In the genomic region with DNA sequence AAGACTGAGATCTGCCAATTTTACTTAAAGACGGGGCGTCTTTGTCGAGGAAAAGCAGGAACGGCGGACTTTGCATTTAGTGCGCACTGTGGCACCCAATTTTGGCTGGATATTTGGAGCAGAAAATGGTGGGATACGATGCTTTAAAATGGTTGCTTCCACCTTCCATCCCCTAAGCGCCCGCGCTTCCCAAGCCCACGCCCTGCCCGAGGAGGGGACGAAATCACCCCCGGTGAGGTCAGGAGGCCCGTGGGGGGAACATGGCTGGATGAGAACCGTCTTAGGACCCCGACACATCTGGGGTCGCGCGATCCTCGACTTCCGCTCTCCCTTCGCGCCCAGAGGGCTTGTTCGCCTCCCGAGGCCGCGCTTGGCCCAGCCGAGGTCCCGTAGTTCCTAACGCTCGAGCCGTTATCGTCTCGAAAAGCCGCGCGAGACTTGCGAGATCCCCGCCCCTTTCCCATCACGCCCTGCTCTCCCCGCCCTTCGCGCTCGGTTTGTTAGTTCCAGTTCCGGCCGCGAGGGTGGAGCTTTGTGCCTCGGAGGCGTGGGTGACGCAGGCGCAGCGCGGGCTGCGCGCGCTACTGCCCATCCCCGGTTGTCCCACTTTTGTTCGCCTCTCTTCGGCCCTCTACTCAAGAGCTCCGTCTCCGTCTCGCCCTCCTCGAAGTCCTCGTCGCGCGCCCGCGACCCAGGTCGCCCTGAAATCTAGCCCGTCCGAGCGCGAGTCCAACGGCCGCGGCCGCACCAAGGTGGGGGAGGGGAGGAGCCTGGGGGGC, we compare ENCODE assay signal across 8 cellular contexts. TPM values are rescaled to one million over a fixed set of nuclear protein-coding genes. Genes with fewer than 3 reads are reported as not detected.
A peak's percentile ranks its signal among the peaks of the same experiment; 100 is the strongest.
DNase-seq lines count a peak whose midpoint lies in the region; ATAC-seq lines count a peak whose summit lies in the region.

Gene SRRT, plus strand, starts transcription at position 527 of the 779 bp plus-strand sequence. CDS start 488 bp downstream, outside the sequence.

- H3K9me3 ChIP-seq in BLaER1 treated with 17β-estradiol and CSF1 and Interleukin-3, amounts not matched to agents 10 nM and 100 nM (replicated peaks in 1 of 11): peaks cover 0 to 6% (median 0%) of the 10 kb centered on the region in 11 experiments; a peak in 3 of 22 replicates

- peak within 1 kb of the TSS; percentile 73 to 97 (median 91) for H3K27ac ChIP-seq in BLaER1 treated with 17β-estradiol and CSF1 and Interleukin-3, amounts not matched to agents 10 nM and 100 nM

- no peaks in the 10 kb centered on the region for H3K27me3 Mint-ChIP-seq in activated CD4-positive, alpha-beta T cell treated with anti-CD3 and anti-CD28 coated beads, Interleukin-2, amount 10 ng/mL, durations not matched to agents 7 days and 5 days

- H3K27ac Mint-ChIP-seq in activated CD4-positive, alpha-beta T cell treated with anti-CD3 and anti-CD28 coated beads, Interleukin-2, amount 10 ng/mL, durations not matched to agents 7 days and 5 days: peak within 1 kb of the TSS; percentile 95

- peaks cover 68% of the 10 kb centered on the region for H3K36me3 Mint-ChIP-seq in activated CD4-positive, alpha-beta T cell treated with anti-CD3 and anti-CD28 coated beads, Interleukin-2, amount 10 ng/mL, durations not matched to agents 7 days and 5 days (ENCODE audit: low read depth)

- CTCF ChIA-PET in activated CD4-positive, alpha-beta T cell treated with anti-CD3 and anti-CD28 coated beads, Interleukin-2, amount 10 ng/mL, durations not matched to agents 7 days and 5 days (lab: Charles Lee): interaction anchor here (0.6 to 3.2 kb wide), 8 partner anchors 9 to 1268 kb away, joined by 3 to 23 read pairs (median 3); partner anchors contain the start of genes POP7 and UFSP1

- H3K9me3 Mint-ChIP-seq in activated CD4-positive, alpha-beta T cell treated with anti-CD3 and anti-CD28 coated beads, Interleukin-2, amount 10 ng/mL, durations not matched to agents 7 days and 5 days: no peaks in the 10 kb centered on the region

- H3K4me2 ChIP-seq in BLaER1 treated with 17β-estradiol and CSF1 and Interleukin-3, amounts not matched to agents 10 nM and 100 nM: peak within 1 kb of the TSS; percentile 82 to 99 (median 94)

- H3K4me1 ChIP-seq in BLaER1 treated with 17β-estradiol and CSF1 and Interleukin-3, amounts not matched to agents 10 nM and 100 nM: peaks cover 48 to 71% (median 63%) of the 10 kb centered on the region in 10 experiments

- POLR2A ChIA-PET in activated CD4-positive, alpha-beta T cell treated with anti-CD3 and anti-CD28 coated beads, Interleukin-2, amount 10 ng/mL, durations not matched to agents 7 days and 5 days (lab: Charles Lee): interaction anchor here (0.7 to 2.3 kb wide), 5 partner anchors 8 to 343 kb away, joined by 3 to 18 read pairs (median 5); partner anchors contain the start of genes TRIP6, UFSP1 and ZNHIT1

- H4K20me1 ChIP-seq in BLaER1 treated with 17β-estradiol and CSF1 and Interleukin-3, amounts not matched to agents 10 nM and 100 nM: peaks cover 41 to 46% (median 44%) of the 10 kb centered on the region in 11 experiments; a peak in 21 of 22 replicates

- DNase-seq in NCI-H69 (lab: John Stamatoyannopoulos, UW): peak; percentile 100
- DNase-seq in activated CD4-positive, alpha-beta T cell treated with anti-CD3 and anti-CD28 coated beads, Interleukin-2, amount 10 ng/mL, durations not matched to agents 7 days and 5 days: peak; percentile 99
- peak; percentile 90 for DNase-seq in cortex of kidney (lab: John Stamatoyannopoulos, UW)
- peak; percentile 100 for DNase-seq in left kidney (ENCODE audit: low read depth, low spot score)
- peak; percentile 99 for DNase-seq in stimulated activated CD4-positive, alpha-beta T cell treated with anti-CD3 and anti-CD28 coated beads, Interleukin-2, amount 100 ng/mL, for 24 hours

- no peaks in the 10 kb centered on the region for H3K27me3 ChIP-seq in BLaER1 treated with 17β-estradiol and CSF1 and Interleukin-3, amounts not matched to agents 10 nM and 100 nM

- peak within 1 kb of the TSS; percentile 97 for H3K4me3 Mint-ChIP-seq in activated CD4-positive, alpha-beta T cell treated with anti-CD3 and anti-CD28 coated beads, Interleukin-2, amount 10 ng/mL, durations not matched to agents 7 days and 5 days

- H3K36me3 ChIP-seq in BLaER1 treated with 17β-estradiol and CSF1 and Interleukin-3, amounts not matched to agents 10 nM and 100 nM: peaks cover 74 to 87% (median 83%) of the 10 kb centered on the region in 11 experiments

- ATAC-seq in GM19324 (IDR thresholded peaks at IDR 0.05; ENCODE audit: low FRiP score, unreplicated experiment): peak; percentile 95
- peak; percentile 64 for ATAC-seq in HG03469 (IDR thresholded peaks at IDR 0.05; ENCODE audit: unreplicated experiment)

- H3K9ac ChIP-seq in BLaER1 treated with 17β-estradiol and CSF1 and Interleukin-3, amounts not matched to agents 10 nM and 100 nM: peak within 1 kb of the TSS; percentile 86 to 96 (median 93)

- peaks cover 60% of the 10 kb centered on the region for H3K4me1 Mint-ChIP-seq in activated CD4-positive, alpha-beta T cell treated with anti-CD3 and anti-CD28 coated beads, Interleukin-2, amount 10 ng/mL, durations not matched to agents 7 days and 5 days

- H3K4me3 ChIP-seq in BLaER1 treated with 17β-estradiol and CSF1 and Interleukin-3, amounts not matched to agents 10 nM and 100 nM: peak within 1 kb of the TSS; percentile 82 to 93 (median 88)

RNA-seq across cellular contexts. Expression of gene SRRT, which starts in this region (rescaled TPM):
- total RNA-seq in activated CD4-positive, alpha-beta T cell treated with anti-CD3 and anti-CD28 coated beads, Interleukin-2, amount 10 ng/mL, durations not matched to agents 7 days and 5 days: 100 to 1,000 TPM; 262 to 280 TPM

Comparison
In these comparisons a context has a peak if more than half of its experiments do, and no peak if none do; other contexts are left out.
1. Peak in every context shown above with its lines: DNase-seq, ATAC-seq, H3K4me3 ChIP-seq and H3K27ac ChIP-seq.